14 cellular contexts compared by ENCODE assay signal in genomic region chr7:112097524-112097923, GRCh38.
A peak's percentile ranks its signal among the peaks of the same experiment; 100 is the strongest.
DNase-seq lines count a peak whose midpoint lies in the region; ATAC-seq and TF ChIP-seq lines count a peak whose summit lies in the region.
"Had no signal": no experiment of that assay in that cellular context is flagged by ENCODE, and none has a peak within 500 bp of the region (broad histone marks: within the 10 kb centered on the region; RNA-seq: fewer than 3 reads in every experiment).

No MANE protein-coding gene starts in this region.

- H2AFZ ChIP-seq in PC-3 (ENCODE audit: low read length) = no peak overlapping the region

- H3K27me3 Mint-ChIP-seq in dendritic cell treated with granulocyte-macrophage colony-stimulating factor and Interleukin-4, amounts not matched to agents 40 ng/mL and 50 ng/mL, for 4 days = no peaks in the 10 kb centered on the region

- peaks cover 17% of the 10 kb centered on the region for H3K36me3 Mint-ChIP-seq in dendritic cell treated with granulocyte-macrophage colony-stimulating factor and Interleukin-4, amounts not matched to agents 40 ng/mL and 50 ng/mL, for 4 days (ENCODE audit: low read depth)
- H3K36me3 Mint-ChIP-seq: CD14-positive monocyte; CD8-positive, alpha-beta T cell had no signal

- peak; percentile 81 for DNase-seq in PC-3
- peak; percentile 43 for DNase-seq in epithelial cell of prostate (ENCODE audit: low read depth, low spot score)
- no peak for DNase-seq in hepatic stellate cell (ENCODE audit: low spot score)
- no peak for DNase-seq in BE2C
- no peak for DNase-seq in hypothalamus (lab: John Stamatoyannopoulos, UW)
- DNase-seq: ACHN; AML-193; Calu3; CD8-positive, alpha-beta T cell; H9 had no signal

- CTCF ChIA-PET in HEK293 (lab: Yijun Ruan, JAX) (no interaction called here), PC-3 (lab: Charles Lee) (no interaction called here)

- H3K9ac ChIP-seq in PC-3 (ENCODE audit: low read length) = no peak overlapping the region
- H3K9ac ChIP-seq: BLaER1 had no signal

- H3K36me3 ChIP-seq in HEK293 (ENCODE audit: control insufficient read depth in 2 of 2, insufficient read depth in 1 of 2, low read length in 2 of 2) (no peaks in the 10 kb centered on the region), PC-3 (ENCODE audit: low read depth, low read length) (no peaks in the 10 kb centered on the region), BE2C (no peaks in the 10 kb centered on the region)
- H3K36me3 ChIP-seq: BLaER1 had no signal

- peak; percentile 98 for ATAC-seq in PC-3
- ATAC-seq: CD8-positive, alpha-beta T cell had no signal

- H3K27ac ChIP-seq in HEK293 (ENCODE audit: extremely low read depth, low read depth, low read length) = no peak overlapping the region
- peak overlapping the region; percentile 42 for H3K27ac ChIP-seq in PC-3 (ENCODE audit: low read length)
- H3K27ac ChIP-seq in epithelial cell of prostate = no peak overlapping the region
- H3K27ac ChIP-seq: BLaER1 had no signal

- H3K4me3 ChIP-seq in HEK293 (ENCODE audit: low read depth, low read length) (no peak overlapping the region), PC-3 (ENCODE audit: low read length) (no peak overlapping the region), BE2C (ENCODE audit: low read depth, low read length) (no peak overlapping the region)
- H3K4me3 ChIP-seq: BLaER1 had no signal

- peak overlapping the region; percentile 15 for H3K4me2 ChIP-seq in PC-3 (ENCODE audit: low read length)
- H3K4me2 ChIP-seq: BLaER1 had no signal

- peaks cover 24% of the 10 kb centered on the region for H3K9me3 Mint-ChIP-seq in dendritic cell treated with granulocyte-macrophage colony-stimulating factor and Interleukin-4, amounts not matched to agents 40 ng/mL and 50 ng/mL, for 4 days
- H3K9me3 Mint-ChIP-seq: CD8-positive, alpha-beta T cell had no signal

- peaks cover 24% of the 10 kb centered on the region for H3K4me1 Mint-ChIP-seq in dendritic cell treated with granulocyte-macrophage colony-stimulating factor and Interleukin-4, amounts not matched to agents 40 ng/mL and 50 ng/mL, for 4 days (ENCODE audit: low read depth)
- H3K4me1 Mint-ChIP-seq: CD14-positive monocyte had no signal

- H4K20me1 ChIP-seq in PC-3 (ENCODE audit: low read length) = no peaks in the 10 kb centered on the region
- H4K20me1 ChIP-seq: BLaER1 had no signal

- no peaks in the 10 kb centered on the region for H3K27me3 ChIP-seq in PC-3 (ENCODE audit: low read length)
- H3K27me3 ChIP-seq in BE2C = no peaks in the 10 kb centered on the region
- H3K27me3 ChIP-seq: BLaER1 had no signal

- no peaks in the 10 kb centered on the region for H3K4me1 ChIP-seq in HEK293 (ENCODE audit: control insufficient read depth, insufficient read depth, low read length)
- peaks cover 12% of the 10 kb centered on the region for H3K4me1 ChIP-seq in PC-3 (ENCODE audit: insufficient read depth, low read length)
- H3K4me1 ChIP-seq in BE2C = peaks cover 4% of the 10 kb centered on the region
- H3K4me1 ChIP-seq: BLaER1 had no signal

- POLR2A ChIA-PET in HEK293 (lab: Yijun Ruan, JAX) (no interaction called here), PC-3 (lab: Charles Lee; ENCODE audit: unreplicated experiment) (interaction anchor here (0.5 to 0.7 kb wide), 3 partner anchors 32 to 88 kb away, joined by 3 to 4 read pairs (median 4); no protein-coding TSS in a partner anchor)

- no TSS peak for BruUV-seq in PC-3 (replicated peaks; lab: Mats Ljungman, UMichigan)

- peaks cover 27% of the 10 kb centered on the region for H3K79me2 ChIP-seq in PC-3 (ENCODE audit: low read length)

- H3K9me2 ChIP-seq in PC-3 (replicated peaks; ENCODE audit: low read length) = no peaks in the 10 kb centered on the region

- peak overlapping the region; percentile 69 for H3K27ac Mint-ChIP-seq in dendritic cell treated with granulocyte-macrophage colony-stimulating factor and Interleukin-4, amounts not matched to agents 40 ng/mL and 50 ng/mL, for 4 days
- H3K27ac Mint-ChIP-seq: CD8-positive, alpha-beta T cell; H9 had no signal

- no peak for TF ChIP-seq CTCF in HEK293 (tag by site-specific recombination; IDR thresholded peaks at IDR 0.05)
- no peak for TF ChIP-seq CTCF in PC-3 (conservative IDR thresholded peaks at IDR 0.05; ENCODE audit: low read depth, low read length)
- no peak for TF ChIP-seq CTCF in BE2C (IDR thresholded peaks at IDR 0.05; ENCODE audit: low read depth, low read length)

- intact Hi-C loops in PC-3 (cut with micrococcal nuclease) = no loop called here
- intact Hi-C loops in dendritic cell treated with granulocyte-macrophage colony-stimulating factor and Interleukin-4, amounts not matched to agents 40 ng/mL and 50 ng/mL, for 4 days (cut with micrococcal nuclease) = no loop called here

- no peaks in the 10 kb centered on the region for H3F3A ChIP-seq in PC-3 (ENCODE audit: low read length, unreplicated experiment)

- no peak overlapping the region for H3K4me3 Mint-ChIP-seq in dendritic cell treated with granulocyte-macrophage colony-stimulating factor and Interleukin-4, amounts not matched to agents 40 ng/mL and 50 ng/mL, for 4 days
- H3K4me3 Mint-ChIP-seq: CD14-positive monocyte; CD8-positive, alpha-beta T cell; H9 had no signal

- H3K9me3 ChIP-seq in HEK293 (ENCODE audit: control insufficient read depth, insufficient read depth, low read depth, low read length) (no peaks in the 10 kb centered on the region), PC-3 (ENCODE audit: low read length) (no peaks in the 10 kb centered on the region), BE2C (no peaks in the 10 kb centered on the region)

TF ChIP-seq in HEK293, 187 proteins besides CTCF, POLR2A, EP300 and RAD21:
- 0 out of 2 replicates have a peak, but pooled peaks have one; percentile 44 for TF ChIP-seq BCL6B (tag by site-specific recombination; IDR thresholded peaks at IDR 0.05)
- no peak for TF ChIP-seq ZNF473 (tag by site-specific recombination; IDR thresholded peaks at IDR 0.05)

Comparison
In these comparisons a context has a peak if more than half of its experiments do, and no peak if none do; other contexts are left out.
1. DNase-seq: peak in PC-3 (single experiment) and epithelial cell of prostate (single experiment); none in hepatic stellate cell (single experiment), BE2C (single experiment) and hypothalamus (0 of 51).